16 cellular contexts compared by ENCODE assay signal in genomic region chr12:102350070-102350469, GRCh38.
DNase-seq lines count a peak whose midpoint lies in the region; ATAC-seq and TF ChIP-seq lines count a peak whose summit lies in the region.
"Had no signal": no experiment of that assay in that cellular context is flagged by ENCODE, and none has a peak within 500 bp of the region (broad histone marks: within the 10 kb centered on the region; RNA-seq: fewer than 3 reads in every experiment).

No MANE protein-coding gene starts in this region.

- peaks cover 17% of the 10 kb centered on the region for H3K36me3 Mint-ChIP-seq in nephron (ENCODE audit: low read depth)
- H3K36me3 Mint-ChIP-seq: CD4-positive, CD25-positive, alpha-beta regulatory T cell had no signal

- H3K4me1 ChIP-seq in skeletal muscle tissue (ENCODE audit: control insufficient read depth in 3 of 3, insufficient read depth in 3 of 3, low read length in 3 of 3) = peaks cover 26 to 32% (median 26%) of the 10 kb centered on the region in 3 donors
- no peaks in the 10 kb centered on the region for H3K4me1 ChIP-seq in hepatocyte (ENCODE audit: insufficient read depth)
- H3K4me1 ChIP-seq: BLaER1 treated with 17β-estradiol and CSF1 and Interleukin-3, amounts not matched to agents 10 nM and 100 nM had no signal

- no peak overlapping the region for H3K4me3 Mint-ChIP-seq in nephron
- H3K4me3 Mint-ChIP-seq: CD4-positive, CD25-positive, alpha-beta regulatory T cell; HFFc6 had no signal

- H2AFZ ChIP-seq in hepatocyte = no peak overlapping the region

- no peaks in the 10 kb centered on the region for H4K20me1 ChIP-seq in hepatocyte (ENCODE audit: insufficient read depth, poor library complexity, severe bottlenecking)
- H4K20me1 ChIP-seq: BLaER1 treated with 17β-estradiol and CSF1 and Interleukin-3, amounts not matched to agents 10 nM and 100 nM had no signal

- H3K27me3 Mint-ChIP-seq in nephron (ENCODE audit: low read depth) = no peaks in the 10 kb centered on the region
- H3K27me3 Mint-ChIP-seq: CD4-positive, CD25-positive, alpha-beta regulatory T cell had no signal

- 39% methylated on average over 1 of the region's 1 CpG for WGBS in hepatocyte (ENCODE audit: low lambda C conversion rate, missing lambda C conversion rate)

- DNase-seq in left cardiac atrium (no peak), cardiac septum (ENCODE audit: low spot score) (no peak), NCI-H82 (lab: John Stamatoyannopoulos, UW) (peak; percentile 38), hepatocyte (ENCODE audit: low spot score) (no peak)
- DNase-seq: ACHN; CD4-positive, CD25-positive, alpha-beta regulatory T cell; DMS79 treated with DMSO at 0.1 percent for 48 hours; GDM1; HCEC 1CT; HFFc6 had no signal

- H3K9ac ChIP-seq in skeletal muscle tissue (ENCODE audit: low read depth in 1 of 3, low read length in 3 of 3) = no peak overlapping the region
- H3K9ac ChIP-seq: BLaER1 treated with 17β-estradiol and CSF1 and Interleukin-3, amounts not matched to agents 10 nM and 100 nM had no signal

- H3K27me3 ChIP-seq in skeletal muscle tissue (ENCODE audit: control insufficient read depth in 3 of 3, insufficient read depth in 3 of 3, low read length in 3 of 3) (no peaks in the 10 kb centered on the region), hepatocyte (no peaks in the 10 kb centered on the region)
- H3K27me3 ChIP-seq: BLaER1 treated with 17β-estradiol and CSF1 and Interleukin-3, amounts not matched to agents 10 nM and 100 nM had no signal

- H3K27ac Mint-ChIP-seq in nephron = peak overlapping the region; percentile 53 to 89 (median 59)
- H3K27ac Mint-ChIP-seq: CD4-positive, CD25-positive, alpha-beta regulatory T cell; HFFc6 had no signal

- H3K9me3 Mint-ChIP-seq in nephron = peaks cover 25% of the 10 kb centered on the region

- H3K4me3 ChIP-seq in skeletal muscle tissue (ENCODE audit: low read length in 3 of 3) (no peak overlapping the region), hepatocyte (no peak overlapping the region)
- H3K4me3 ChIP-seq: BLaER1 treated with 17β-estradiol and CSF1 and Interleukin-3, amounts not matched to agents 10 nM and 100 nM had no signal

- H3K4me2 ChIP-seq in hepatocyte = no peak overlapping the region
- H3K4me2 ChIP-seq: BLaER1 treated with 17β-estradiol and CSF1 and Interleukin-3, amounts not matched to agents 10 nM and 100 nM had no signal

- H3K79me2 ChIP-seq in hepatocyte = no peaks in the 10 kb centered on the region

- intact Hi-C loops in left cardiac atrium (cut with DNase I) (no loop called here), cardiac septum (cut with DNase I) (no loop called here)

- H3K36me3 ChIP-seq in skeletal muscle tissue (ENCODE audit: control insufficient read depth in 3 of 3, insufficient read depth in 3 of 3, low read length in 3 of 3) = no peaks in the 10 kb centered on the region
- no peaks in the 10 kb centered on the region for H3K36me3 ChIP-seq in hepatocyte (replicated peaks; ENCODE audit: insufficient read depth, low read depth)

- H3K27ac ChIP-seq in skeletal muscle tissue (ENCODE audit: low read depth, low read length) (peak overlapping the region; percentile 45), hepatocyte (no peak overlapping the region)
- H3K27ac ChIP-seq: BLaER1 treated with 17β-estradiol and CSF1 and Interleukin-3, amounts not matched to agents 10 nM and 100 nM had no signal

- no peaks in the 10 kb centered on the region for H3K9me2 ChIP-seq in hepatocyte (replicated peaks; ENCODE audit: insufficient read depth)

- TF ChIP-seq CTCF in nephron (IDR thresholded peaks at IDR 0.05; ENCODE audit: unreplicated experiment in 3 of 3) (no peak), hepatocyte (IDR thresholded peaks at IDR 0.05; ENCODE audit: poor library complexity) (no peak)

- ATAC-seq in left cardiac atrium (peak; percentile 55 to 62), GM19351 (IDR thresholded peaks at IDR 0.05; ENCODE audit: unreplicated experiment) (no peak), GM19023 (IDR thresholded peaks at IDR 0.05; ENCODE audit: unreplicated experiment) (no peak)
- ATAC-seq: HepG2 had no signal

- H3K9me3 ChIP-seq in skeletal muscle tissue (ENCODE audit: control insufficient read depth in 3 of 3, low read length in 3 of 3) (peaks cover 0 to 2% (median 2%) of the 10 kb centered on the region in 3 donors), hepatocyte (ENCODE audit: low read depth) (no peaks in the 10 kb centered on the region)

- H3K4me1 Mint-ChIP-seq in nephron = peaks cover 46% of the 10 kb centered on the region
- H3K4me1 Mint-ChIP-seq: CD4-positive, CD25-positive, alpha-beta regulatory T cell had no signal

Comparison
In these comparisons a context has a peak if more than half of its experiments do, and no peak if none do; other contexts are left out.
1. ATAC-seq: peak in left cardiac atrium (2 of 2); none in GM19351 (single experiment) and GM19023 (single experiment).